In genomic region chr9:74942801-74943200, GRCh38 we compare ENCODE assay signal across 10 cellular contexts. TPM values are rescaled to one million over a fixed set of nuclear protein-coding genes. Genes with fewer than 3 reads are reported as not detected.
DNase-seq lines count a peak whose midpoint lies in the region; ATAC-seq and TF ChIP-seq lines count a peak whose summit lies in the region.
"Had no signal": no experiment of that assay in that cellular context is flagged by ENCODE, and none has a peak within 500 bp of the region (broad histone marks: within the 10 kb centered on the region; RNA-seq: fewer than 3 reads in every experiment).

No MANE protein-coding gene starts in this region.

- no peaks in the 10 kb centered on the region for H3K27me3 ChIP-seq in SJCRH30

- H3K27me3 Mint-ChIP-seq in natural killer cell (ENCODE audit: low read depth in 2 of 2), result peaks cover 0 to 4% of the 10 kb centered on the region in 2 donors

- DNase-seq in GF-D8 (lab: John Stamatoyannopoulos, UW) (peak; percentile 24), OCI-M1 (lab: John Stamatoyannopoulos, UW) (peak; percentile 42), natural killer cell (peak; percentile 38), DMS79 (lab: John Stamatoyannopoulos, UW) (no peak), SJCRH30 (no peak)
- DNase-seq in activated naive CD4-positive, alpha-beta T cell treated with anti-CD3 and anti-CD28 coated beads, Interleukin-2, amount 50 U/mL, for 16 hours, result peak; percentile 32
- no peak for DNase-seq in effector CD4-positive, alpha-beta T cell
- DNase-seq: NCI-H345 had no signal

- H3K4me1 Mint-ChIP-seq in natural killer cell, result peaks cover 29 to 34% of the 10 kb centered on the region in 2 donors

- no peaks in the 10 kb centered on the region for H3K9me3 ChIP-seq in SJCRH30 (replicated peaks)

- H3K9me3 Mint-ChIP-seq in natural killer cell, result peaks cover 0 to 3% of the 10 kb centered on the region in 2 donors

- H3K4me3 ChIP-seq in SJCRH30, result no peak overlapping the region

- H3K4me1 ChIP-seq in SJCRH30, result no peaks in the 10 kb centered on the region

- H3K36me3 ChIP-seq in SJCRH30, result no peaks in the 10 kb centered on the region

- peaks cover 2% of the 10 kb centered on the region for H3K36me3 Mint-ChIP-seq in natural killer cell

- ATAC-seq in natural killer cell (peak; percentile 71 to 95 (median 95)), HG03196 (IDR thresholded peaks at IDR 0.05; ENCODE audit: unreplicated experiment) (no peak)

- peak overlapping the region; percentile 66 to 78 for H3K27ac Mint-ChIP-seq in natural killer cell

- H3K4me3 Mint-ChIP-seq in natural killer cell, result peak overlapping the region; percentile 43

- no peak for TF ChIP-seq CTCF in natural killer cell (IDR thresholded peaks at IDR 0.05)

- H3K27ac ChIP-seq in SJCRH30, result no peak overlapping the region

- intact Hi-C loops in natural killer cell (cut with micrococcal nuclease), result no loop called here

RNA-seq across cellular contexts. Expression of gene C9orf40, which starts 9.9 kb away (rescaled TPM):
- total RNA-seq in natural killer cell, result 1 to 10 TPM; 1.8 to 3.9 (median 3.6) TPM
- 15.3 and 16.1 TPM in 2 replicates for total RNA-seq in SJCRH30 (2014; rRNA removed; shearing (Covaris generic))

RNA-seq across cellular contexts. Expression of gene TRPM6, which starts 55.1 kb away (rescaled TPM):
- 10 to 100 TPM in 1 of 3 donors, under 1 TPM in 1, not detected in 1; 0.36 to 12.8 TPM for total RNA-seq in natural killer cell
- total RNA-seq in SJCRH30 (2014; rRNA removed; shearing (Covaris generic)), result 1.4 and 1.5 TPM in 2 replicates
- total RNA-seq: T-helper 1 cell treated with Interleukin-12 subunit alpha and Interleukin-12 subunit beta and Interleukin-4 antibody, amounts not matched to agents 30 ng/mL and 1 ng/mL, for 36 hours had no signal

Comparison
In these comparisons a context has a peak if more than half of its experiments do, and no peak if none do; other contexts are left out.
1. DNase-seq: peak in GF-D8 (single experiment), OCI-M1 (single experiment), activated naive CD4-positive, alpha-beta T cell treated with anti-CD3 and anti-CD28 coated beads, Interleukin-2, amount 50 U/mL, for 16 hours (single experiment) and natural killer cell (single experiment); none in DMS79 (single experiment), SJCRH30 (0 of 2) and effector CD4-positive, alpha-beta T cell (single experiment).